ENCODE assay signal across 13 cellular contexts in genomic region chr3:42685891-42686820, GRCh38. TPM values are rescaled to one million over a fixed set of nuclear protein-coding genes. Genes with fewer than 3 reads are reported as not detected.
DNase-seq lines count a peak whose midpoint lies in the region; ATAC-seq and TF ChIP-seq lines count a peak whose summit lies in the region.
"Had no signal": no experiment of that assay in that cellular context is flagged by ENCODE, and none has a peak within 500 bp of the region (broad histone marks: within the 10 kb centered on the region; RNA-seq: fewer than 3 reads in every experiment).

No MANE protein-coding gene starts in this region.

- ATAC-seq in right cardiac atrium: no peak
- no peak for ATAC-seq in HG03378 (IDR thresholded peaks at IDR 0.05; ENCODE audit: unreplicated experiment)
- no peak for ATAC-seq in GM21360 (IDR thresholded peaks at IDR 0.05; ENCODE audit: unreplicated experiment)
- ATAC-seq: HCT116 had no signal

- no peak for TF ChIP-seq POLR2A in spleen (IDR thresholded peaks at IDR 0.05)

- H3K27ac ChIP-seq in WERI-Rb-1 (no peak overlapping the region), right cardiac atrium (ENCODE audit: low read length) (no peak overlapping the region), spleen (no peak overlapping the region)
- H3K27ac ChIP-seq: 22Rv1, epithelial cell of prostate had no signal

- peak overlapping the region; percentile 25 for H3K4me3 Mint-ChIP-seq in activated CD4-positive, alpha-beta T cell treated with anti-CD3 and anti-CD28 coated beads, Interleukin-2, amount 10 ng/mL, durations not matched to agents 24 days and 14 days

- WGBS in right cardiac atrium: 34% methylated on average over 80 of the region's 80 CpGs
- 34 to 63% (median 50%) methylated on average over 78 to 80 of the region's 80 CpGs for WGBS in spleen, 5 donors

- H3K4me1 ChIP-seq in right cardiac atrium (ENCODE audit: control insufficient read depth, insufficient read depth, low read length) (no peaks in the 10 kb centered on the region), spleen (peaks cover 0 to 10% (median 3%) of the 10 kb centered on the region in 6 donors)

- peaks cover 15% of the 10 kb centered on the region for H3K27me3 Mint-ChIP-seq in activated CD4-positive, alpha-beta T cell treated with anti-CD3 and anti-CD28 coated beads, Interleukin-2, amount 10 ng/mL, durations not matched to agents 24 days and 14 days

- no peaks in the 10 kb centered on the region for H3K36me3 ChIP-seq in WERI-Rb-1
- H3K36me3 ChIP-seq in spleen: no peaks in the 10 kb centered on the region
- H3K36me3 ChIP-seq: MG63 had no signal

- TF ChIP-seq CTCF in WERI-Rb-1 (IDR thresholded peaks at IDR 0.05; ENCODE audit: low read depth, low read length) (no peak), spleen (IDR thresholded peaks at IDR 0.05 in 8 of 11, conservative IDR thresholded peaks at IDR 0.05 in 3 of 11) (no peak)

- H3K4me1 Mint-ChIP-seq in activated CD4-positive, alpha-beta T cell treated with anti-CD3 and anti-CD28 coated beads, Interleukin-2, amount 10 ng/mL, durations not matched to agents 24 days and 14 days: peaks cover 2% of the 10 kb centered on the region

- no peak overlapping the region for H3K27ac Mint-ChIP-seq in activated CD4-positive, alpha-beta T cell treated with anti-CD3 and anti-CD28 coated beads, Interleukin-2, amount 10 ng/mL, durations not matched to agents 24 days and 14 days

- H3K4me3 ChIP-seq in WERI-Rb-1 (ENCODE audit: low read depth, low read length) (no peak overlapping the region), right cardiac atrium (ENCODE audit: low read length) (no peak overlapping the region), spleen (peak overlapping the region in 1 of 8 donors; percentile 32)
- H3K4me3 ChIP-seq: MG63 had no signal

- no peaks in the 10 kb centered on the region for H3K9me3 Mint-ChIP-seq in activated CD4-positive, alpha-beta T cell treated with anti-CD3 and anti-CD28 coated beads, Interleukin-2, amount 10 ng/mL, durations not matched to agents 24 days and 14 days

- intact Hi-C loops in activated CD4-positive, alpha-beta T cell treated with anti-CD3 and anti-CD28 coated beads, Interleukin-2, amount 10 ng/mL, durations not matched to agents 24 days and 14 days (cut with micrococcal nuclease): no loop called here
- intact Hi-C loops in right cardiac atrium (cut with DNase I): no loop called here
- intact Hi-C loops in spleen (cut with DNase I; ENCODE audit: low total_unique reads): no loop called here

- no peaks in the 10 kb centered on the region for H3K9me3 ChIP-seq in WERI-Rb-1 (ENCODE audit: severe bottlenecking)
- no peaks in the 10 kb centered on the region for H3K9me3 ChIP-seq in right cardiac atrium (ENCODE audit: control insufficient read depth, low read length)
- H3K9me3 ChIP-seq in spleen: no peaks in the 10 kb centered on the region
- H3K9me3 ChIP-seq: MG63 had no signal

- H3K27me3 ChIP-seq in WERI-Rb-1 (ENCODE audit: insufficient read depth, low read depth, severe bottlenecking) (no peaks in the 10 kb centered on the region), right cardiac atrium (ENCODE audit: control insufficient read depth, insufficient read depth) (no peaks in the 10 kb centered on the region), spleen (replicated peaks in 1 of 7) (peaks cover 0 to 47% (median 12%) of the 10 kb centered on the region in 7 donors)
- H3K27me3 ChIP-seq: MG63 had no signal

- no peak for DNase-seq in activated CD4-positive, alpha-beta T cell treated with anti-CD3 and anti-CD28 coated beads, Interleukin-2, amount 10 ng/mL, durations not matched to agents 24 days and 14 days
- no peak for DNase-seq in activated CD4-positive, alpha-beta T cell treated with anti-CD3 and anti-CD28 coated beads, Interleukin-2, amount 50 U/mL, for 1 hour
- DNase-seq in WERI-Rb-1: peak; percentile 4
- peak in 2 of 3 donors; percentile 41 to 51 for DNase-seq in right cardiac atrium
- DNase-seq in spleen: peak; percentile 51
- no peak for DNase-seq in NCI-H1417 (lab: John Stamatoyannopoulos, UW)
- DNase-seq: activated CD4-positive, CD25-positive, alpha-beta regulatory T cell; MG63 had no signal

- H3K36me3 Mint-ChIP-seq in activated CD4-positive, alpha-beta T cell treated with anti-CD3 and anti-CD28 coated beads, Interleukin-2, amount 10 ng/mL, durations not matched to agents 24 days and 14 days (ENCODE audit: low read depth): no peaks in the 10 kb centered on the region

RNA-seq across cellular contexts. Expression of gene KLHL40, which starts 0.8 kb away (rescaled TPM):
- not detected in 2 replicates for total RNA-seq in activated CD4-positive, alpha-beta T cell treated with anti-CD3 and anti-CD28 coated beads, Interleukin-2, amount 10 ng/mL, durations not matched to agents 24 days and 14 days
- total RNA-seq in right cardiac atrium (1 to 10 TPM in 1 of 4 donors, under 1 TPM in 3; 0.09 to 1.6 (median 0.40) TPM), spleen (not detected)
- polyA plus RNA-seq in right cardiac atrium (0.29 TPM), spleen (under 1 TPM in 2 of 3 donors, not detected in 1; 0.03 to 0.17 TPM)

RNA-seq across cellular contexts. Expression of gene HHATL, which starts 16.4 kb away (rescaled TPM):
- total RNA-seq in activated CD4-positive, alpha-beta T cell treated with anti-CD3 and anti-CD28 coated beads, Interleukin-2, amount 10 ng/mL, durations not matched to agents 24 days and 14 days: not detected in 2 replicates
- total RNA-seq in right cardiac atrium (100 to 1,000 TPM; 480 to 768 (median 570) TPM), spleen (not detected)
- polyA plus RNA-seq in right cardiac atrium (622 TPM), spleen (under 1 TPM in 2 of 3 donors, not detected in 1; 0.13 to 0.42 TPM)

RNA-seq across cellular contexts. Expression of gene ZBTB47, which starts 32.7 kb away (rescaled TPM):
- total RNA-seq in activated CD4-positive, alpha-beta T cell treated with anti-CD3 and anti-CD28 coated beads, Interleukin-2, amount 10 ng/mL, durations not matched to agents 24 days and 14 days: 1.0 and 1.1 TPM in 2 replicates
- 100 to 1,000 TPM; 100 to 141 (median 118) TPM for total RNA-seq in right cardiac atrium
- 99.5 TPM for polyA plus RNA-seq in right cardiac atrium
- total RNA-seq in spleen: 10 to 100 TPM in 6 of 7 donors, 1 to 10 TPM in 1; 9.9 to 22.2 (median 16.3) TPM
- polyA plus RNA-seq in spleen: 1 to 10 TPM; 2.1 to 5.0 (median 2.5) TPM

Comparison
In these comparisons a context has a peak if more than half of its experiments do, and no peak if none do; other contexts are left out.
1. DNase-seq: peak in WERI-Rb-1 (single experiment), right cardiac atrium (2 of 3) and spleen (single experiment); none in activated CD4-positive, alpha-beta T cell treated with anti-CD3 and anti-CD28 coated beads, Interleukin-2, amount 10 ng/mL, durations not matched to agents 24 days and 14 days (single experiment), activated CD4-positive, alpha-beta T cell treated with anti-CD3 and anti-CD28 coated beads, Interleukin-2, amount 50 U/mL, for 1 hour (single experiment) and NCI-H1417 (0 of 3).
2. RNA of gene HHATL, which starts 16.4 kb away (total RNA-seq): 480 to 768 TPM in right cardiac atrium; not detected in activated CD4-positive, alpha-beta T cell treated with anti-CD3 and anti-CD28 coated beads, Interleukin-2, amount 10 ng/mL, durations not matched to agents 24 days and 14 days and not detected in spleen; every median in the first group is over 100 times any median in the second.
3. RNA of gene ZBTB47, which starts 32.7 kb away (total RNA-seq): 100 to 141 TPM in right cardiac atrium; 9.9 to 22.2 TPM in spleen and 1.0 to 1.1 TPM in activated CD4-positive, alpha-beta T cell treated with anti-CD3 and anti-CD28 coated beads, Interleukin-2, amount 10 ng/mL, durations not matched to agents 24 days and 14 days; every median in the first group is over 4 times any median in the second.